Comparison of ENCODE assay signal across 16 cellular contexts in the genomic region with DNA sequence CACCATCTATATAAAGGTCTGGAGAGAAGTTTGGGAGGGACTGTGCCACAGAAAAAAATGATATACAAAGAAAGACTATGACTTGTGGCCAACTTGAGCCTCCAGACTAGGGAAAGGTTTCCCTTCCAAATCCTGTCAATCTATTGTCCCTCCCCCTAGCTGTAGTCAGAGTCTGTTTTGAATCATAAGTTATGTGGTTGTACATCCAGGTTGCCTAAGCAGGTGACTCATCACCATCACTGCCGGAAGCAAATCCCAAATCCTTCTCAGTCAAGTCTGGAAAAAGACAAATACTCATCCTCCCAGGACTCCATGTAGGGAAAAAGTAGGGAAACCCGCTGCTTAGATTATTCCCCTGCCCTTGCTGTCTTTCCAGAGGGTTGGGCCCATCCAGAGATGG.
DNase-seq lines count a peak whose midpoint lies in the region; ATAC-seq, FAIRE-seq and TF ChIP-seq lines count a peak whose summit lies in the region.
"Had no signal": no experiment of that assay in that cellular context is flagged by ENCODE, and none has a peak within 500 bp of the region (broad histone marks: within the 10 kb centered on the region; RNA-seq: fewer than 3 reads in every experiment).

No MANE protein-coding gene starts in this region.

- no peaks in the 10 kb centered on the region for H3K79me2 ChIP-seq in endothelial cell of umbilical vein (ENCODE audit: control insufficient read depth, insufficient read depth, low read length)

- no peak overlapping the region for H3K4me3 Mint-ChIP-seq in activated naive CD8-positive, alpha-beta T cell treated with anti-CD3 and anti-CD28 coated beads, Interleukin-2, amount 50 U/mL, for 24 hours

- dilution Hi-C loops in endothelial cell of umbilical vein (cut with MboI; ENCODE audit: extremely low pct_ligation_motif_present, low sequenced_read_pairs), result no loop called here

- H3K9me3 Mint-ChIP-seq in activated naive CD8-positive, alpha-beta T cell treated with anti-CD3 and anti-CD28 coated beads, Interleukin-2, amount 50 U/mL, for 24 hours, result no peaks in the 10 kb centered on the region

- FAIRE-seq in endothelial cell of umbilical vein (lab: Jason Lieb, UNC), result no peak

- H3K36me3 ChIP-seq in endothelial cell of umbilical vein (ENCODE audit: control insufficient read depth in 2 of 2, extremely low read depth in 1 of 2, insufficient read depth in 2 of 2, low read length in 2 of 2) (no peaks in the 10 kb centered on the region), spleen (no peaks in the 10 kb centered on the region)
- H3K36me3 ChIP-seq: stomach had no signal

- TF ChIP-seq POLR2A in endothelial cell of umbilical vein (IDR thresholded peaks at IDR 0.05; ENCODE audit: low read depth, low read length) (no peak), spleen (IDR thresholded peaks at IDR 0.05) (no peak)

- H3K9me1 ChIP-seq in endothelial cell of umbilical vein (replicated peaks; ENCODE audit: control insufficient read depth, extremely low read depth, insufficient read depth, low read length), result no peaks in the 10 kb centered on the region

- H3K4me3 ChIP-seq in endothelial cell of umbilical vein (replicated peaks in 1 of 3; ENCODE audit: insufficient read depth in 1 of 3, low read depth in 1 of 3, low read length in 3 of 3) (no peak overlapping the region), spleen (no peak overlapping the region)
- H3K4me3 ChIP-seq: coronary artery, SK-N-MC, stomach had no signal

- H3K4me2 ChIP-seq in endothelial cell of umbilical vein (ENCODE audit: insufficient read depth, low read length), result no peak overlapping the region

- no peaks in the 10 kb centered on the region for H3K36me3 Mint-ChIP-seq in activated naive CD8-positive, alpha-beta T cell treated with anti-CD3 and anti-CD28 coated beads, Interleukin-2, amount 50 U/mL, for 24 hours (ENCODE audit: low read depth)

- H3K27ac Mint-ChIP-seq in activated naive CD8-positive, alpha-beta T cell treated with anti-CD3 and anti-CD28 coated beads, Interleukin-2, amount 50 U/mL, for 24 hours, result no peak overlapping the region

- H3K9ac ChIP-seq in endothelial cell of umbilical vein (replicated peaks; ENCODE audit: extremely low read depth, insufficient read depth, low read length), result no peak overlapping the region

- H3K9me3 ChIP-seq in endothelial cell of umbilical vein (replicated peaks; ENCODE audit: control insufficient read depth, insufficient read depth, low read length) (no peaks in the 10 kb centered on the region), spleen (no peaks in the 10 kb centered on the region)
- H3K9me3 ChIP-seq: stomach had no signal

- H3K4me1 ChIP-seq in endothelial cell of umbilical vein (ENCODE audit: control insufficient read depth, extremely low read depth, insufficient read depth, low read length), result no peaks in the 10 kb centered on the region
- peaks cover 0 to 6% (median 0%) of the 10 kb centered on the region in 6 donors for H3K4me1 ChIP-seq in spleen
- H3K4me1 ChIP-seq: stomach had no signal

- H2AFZ ChIP-seq in endothelial cell of umbilical vein (ENCODE audit: low read depth, low read length), result no peak overlapping the region

- H4K20me1 ChIP-seq in endothelial cell of umbilical vein (replicated peaks; ENCODE audit: control insufficient read depth, extremely low read depth, insufficient read depth, low read length), result no peaks in the 10 kb centered on the region

- intact Hi-C loops in endothelial cell of umbilical vein (cut with micrococcal nuclease), result loop anchor here (10.0 kb wide), 1 partner anchor 1749 kb away; no protein-coding TSS in a partner anchor
- intact Hi-C loops in spleen (cut with DNase I; ENCODE audit: low total_unique reads), result loop anchor here (10.0 kb wide), 1 partner anchor 789 kb away; no protein-coding TSS in a partner anchor

- no TSS peak for BruUV-seq in endothelial cell of umbilical vein (replicated peaks; lab: Mats Ljungman, UMichigan)

- H3K27ac ChIP-seq in endothelial cell of umbilical vein (ENCODE audit: insufficient read depth, low read depth, low read length), result no peak overlapping the region
- no peak overlapping the region for H3K27ac ChIP-seq in spleen
- H3K27ac ChIP-seq in substantia nigra (ENCODE audit: low read depth, low read length, poor library complexity, severe bottlenecking), result no peak overlapping the region
- H3K27ac ChIP-seq: coronary artery, SK-N-MC, stomach had no signal

- 76 to 95% (median 92%) methylated on average over 2 of the region's 2 CpGs for WGBS in spleen, 5 donors

- H3K27me3 ChIP-seq in endothelial cell of umbilical vein (ENCODE audit: control insufficient read depth in 2 of 2, insufficient read depth in 2 of 2, low read length in 2 of 2), result no peaks in the 10 kb centered on the region
- H3K27me3 ChIP-seq in spleen (replicated peaks in 1 of 7), result peaks cover 0 to 5% (median 0%) of the 10 kb centered on the region in 7 donors

- no peak for TF ChIP-seq CTCF in endothelial cell of umbilical vein (IDR thresholded peaks at IDR 0.05; ENCODE audit: extremely low read depth in 1 of 2, insufficient read depth in 1 of 2, low read depth in 1 of 2, low read length in 2 of 2)
- TF ChIP-seq CTCF in spleen (IDR thresholded peaks at IDR 0.05 in 8 of 11, conservative IDR thresholded peaks at IDR 0.05 in 3 of 11), result no peak

- peaks cover 7% of the 10 kb centered on the region for H3K27me3 Mint-ChIP-seq in activated naive CD8-positive, alpha-beta T cell treated with anti-CD3 and anti-CD28 coated beads, Interleukin-2, amount 50 U/mL, for 24 hours

- CTCF ChIA-PET in endothelial cell of umbilical vein (lab: Charles Lee), result no interaction called here

- POLR2A ChIA-PET in endothelial cell of umbilical vein (lab: Charles Lee), result no interaction called here

- no peak for ATAC-seq in activated naive CD8-positive, alpha-beta T cell treated with anti-CD3 and anti-CD28 coated beads, Interleukin-2, amount 50 U/mL, for 24 hours
- no peak for ATAC-seq in GM21737 (IDR thresholded peaks at IDR 0.05; ENCODE audit: unreplicated experiment)

- DNase-seq in EH (ENCODE audit: low read depth), result peak; percentile 76
- DNase-seq in NCI-H460 (ENCODE audit: extremely low read depth, low read depth), result peak; percentile 25
- DNase-seq in endothelial cell of umbilical vein (ENCODE audit: low read depth, low spot score), result no peak
- DNase-seq in non-pigmented ciliary epithelial cell (ENCODE audit: low read depth), result peak; percentile 47
- no peak for DNase-seq in spleen
- DNase-seq in activated naive CD8-positive, alpha-beta T cell treated with anti-CD3 and anti-CD28 coated beads, Interleukin-2, amount 50 U/mL, for 24 hours, result no peak
- no peak for DNase-seq in substantia nigra (lab: John Stamatoyannopoulos, UW)
- DNase-seq: activated CD4-positive, alpha-beta T cell treated with anti-CD3 and anti-CD28 coated beads for 48 hours; DMS 273 treated with DMSO at 0.1 percent for 48 hours; hypothalamus; MV-4-11; NCI-H526; stomach had no signal

- H3K4me1 Mint-ChIP-seq in activated naive CD8-positive, alpha-beta T cell treated with anti-CD3 and anti-CD28 coated beads, Interleukin-2, amount 50 U/mL, for 24 hours, result no peaks in the 10 kb centered on the region

TF ChIP-seq in endothelial cell of umbilical vein, 7 proteins besides CTCF, POLR2A, EP300 and RAD21:
- TF ChIP-seq POLR2AphosphoS5 (IDR thresholded peaks at IDR 0.05; ENCODE audit: insufficient read depth, low read depth, low read length) (no peak), JUN (IDR thresholded peaks at IDR 0.05; ENCODE audit: borderline replicate concordance, insufficient read depth, insufficient read length, low read depth) (no peak), FOS (IDR thresholded peaks at IDR 0.05; ENCODE audit: borderline replicate concordance, insufficient read depth, low read length) (peak; percentile 5)

Comparison
In these comparisons a context has a peak if more than half of its experiments do, and no peak if none do; other contexts are left out.
1. DNase-seq: peak in EH (single experiment), NCI-H460 (single experiment) and non-pigmented ciliary epithelial cell (single experiment); none in endothelial cell of umbilical vein (single experiment), spleen (single experiment), activated naive CD8-positive, alpha-beta T cell treated with anti-CD3 and anti-CD28 coated beads, Interleukin-2, amount 50 U/mL, for 24 hours (single experiment) and substantia nigra (0 of 49).